ENCODE assay signal across 1 cellular context in the genomic region with DNA sequence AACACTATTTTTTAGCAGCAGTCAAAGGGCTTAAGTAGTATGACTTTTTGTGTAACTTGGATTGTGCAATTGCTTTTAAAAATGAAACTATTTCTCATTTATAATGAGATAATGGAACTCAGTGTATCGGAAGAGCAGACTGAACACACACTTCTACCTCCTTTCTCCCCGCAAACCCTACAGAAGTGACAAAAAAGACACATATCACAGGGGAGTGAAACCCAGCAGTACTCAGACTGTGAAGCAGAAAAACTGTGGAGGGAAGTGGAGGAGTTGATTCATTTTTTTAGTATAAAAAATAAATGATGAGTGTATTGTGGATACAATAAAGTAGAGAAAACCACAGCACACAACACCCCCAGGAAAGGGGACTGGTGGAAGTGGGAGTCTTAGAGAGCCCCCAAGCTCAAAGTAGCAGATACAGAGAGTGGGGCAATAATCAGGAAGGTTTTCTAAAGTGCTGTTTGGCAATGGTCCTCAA.
A peak's percentile ranks its signal among the peaks of the same experiment; 100 is the strongest.
TF ChIP-seq lines count a peak whose summit lies in the region.

No MANE protein-coding gene starts in this region.

TF ChIP-seq in IMR-90, 13 proteins besides CTCF, POLR2A, EP300 and RAD21:
- TF ChIP-seq CEBPB (IDR thresholded peaks at IDR 0.05; ENCODE audit: low read depth, low read length) (peak; percentile 85), MAFK (IDR thresholded peaks at IDR 0.05; ENCODE audit: low read depth, low read length) (no peak)
